In the genomic region with DNA sequence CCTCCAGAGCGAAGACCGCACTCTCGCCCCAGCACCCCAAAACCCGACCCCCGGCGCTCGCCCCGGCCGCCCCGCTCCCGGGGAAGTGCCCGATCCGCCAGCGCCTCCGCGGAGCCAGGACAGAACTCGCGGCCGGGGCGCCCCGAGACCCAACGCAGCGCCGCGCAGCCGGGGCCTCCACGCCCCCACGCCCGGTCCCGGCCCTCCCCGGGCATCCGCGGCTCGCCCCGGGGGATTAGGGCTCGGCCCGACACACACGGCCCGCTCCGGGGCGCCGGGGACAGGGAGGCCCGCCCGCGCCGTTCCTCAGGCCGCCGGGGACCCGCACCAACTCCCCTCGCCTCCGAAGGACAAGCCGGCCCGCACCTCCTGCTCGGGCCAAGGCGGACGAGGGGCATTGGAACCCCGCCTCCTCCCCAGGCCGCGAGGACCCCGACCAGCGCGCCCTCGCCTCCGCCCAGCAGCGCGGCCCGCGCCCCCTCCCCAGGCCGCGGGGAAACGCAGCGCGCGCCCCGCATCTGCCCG, we compare ENCODE assay signal across 7 cellular contexts. TPM values are rescaled to one million over a fixed set of nuclear protein-coding genes. Genes with fewer than 3 reads are reported as not detected.
DNase-seq lines count a peak whose midpoint lies in the region; ATAC-seq, FAIRE-seq and TF ChIP-seq lines count a peak whose summit lies in the region.

No MANE protein-coding gene starts in this region.

- H3K27ac Mint-ChIP-seq in MCF 10A (ENCODE audit: low read depth, unreplicated experiment), result peak overlapping the region; percentile 93
- H3K27ac Mint-ChIP-seq in stimulated activated effector memory CD8-positive, alpha-beta T cell treated with anti-CD3 and anti-CD28 coated beads, Interleukin-12 subunit alpha, Interleukin-12 subunit beta, amount 100 ng/mL, for 72 hours, result peak overlapping the region; percentile 99

- ATAC-seq in stimulated activated effector memory CD8-positive, alpha-beta T cell treated with anti-CD3 and anti-CD28 coated beads, Interleukin-12 subunit alpha, Interleukin-12 subunit beta, amount 100 ng/mL, for 72 hours, result peak; percentile 29

- H3K9me2 ChIP-seq in OCI-LY1 (ENCODE audit: low read depth, low read length), result no peaks in the 10 kb centered on the region

- peak overlapping the region; percentile 71 for H3K9ac ChIP-seq in OCI-LY1 (ENCODE audit: low read length)
- peak overlapping the region; percentile 78 to 82 for H3K9ac ChIP-seq in kidney (ENCODE audit: low read length in 2 of 2)

- H3K27me3 ChIP-seq in OCI-LY1 (ENCODE audit: insufficient read depth, low read length), result peaks cover 3% of the 10 kb centered on the region; the same call in 1 of the 2 replicates

- peak; percentile 31 for DNase-seq in GM20000 (ENCODE audit: low spot score)
- DNase-seq in MCF 10A (ENCODE audit: unreplicated experiment), result no peak
- peak; percentile 84 for DNase-seq in kidney
- DNase-seq in stimulated activated effector memory CD8-positive, alpha-beta T cell treated with anti-CD3 and anti-CD28 coated beads, Interleukin-12 subunit alpha, Interleukin-12 subunit beta, amount 100 ng/mL, for 72 hours (ENCODE audit: low spot score in 2 of 2), result peak in 1 of 2 donors; percentile 80
- DNase-seq in cerebellar cortex (ENCODE audit: low spot score), result no peak
- DNase-seq in GM19239 (ENCODE audit: insufficient read length, low spot score), result no peak

- TF ChIP-seq CTCF in GM20000 (IDR thresholded peaks at IDR 0.05; ENCODE audit: extremely low read depth, missing control alignments) (no peak), OCI-LY1 (IDR thresholded peaks at IDR 0.05; ENCODE audit: low read length) (no peak), MCF 10A (IDR thresholded peaks at IDR 0.05; ENCODE audit: unreplicated experiment) (no peak), kidney (IDR thresholded peaks at IDR 0.05; ENCODE audit: borderline replicate concordance, extremely low read depth, insufficient read depth) (no peak)

- peak overlapping the region; percentile 80 for H3K4me2 ChIP-seq in OCI-LY1 (ENCODE audit: low read length)

- no peaks in the 10 kb centered on the region for H4K20me1 ChIP-seq in OCI-LY1 (ENCODE audit: insufficient read depth, low read length)

- H3K4me1 ChIP-seq in OCI-LY1 (ENCODE audit: insufficient read depth, low read length, severe bottlenecking), result peaks cover 54% of the 10 kb centered on the region
- peaks cover 0 to 6% of the 10 kb centered on the region in 2 donors for H3K4me1 ChIP-seq in kidney (ENCODE audit: control insufficient read depth in 1 of 2, insufficient read depth in 1 of 2, low read depth in 1 of 2, low read length in 2 of 2)

- CTCF ChIA-PET in MCF 10A (lab: Yijun Ruan, JAX), result interaction anchor here (0.6 kb wide), 2 partner anchors 149 to 153 kb away, joined by 3 read pairs; no protein-coding TSS in a partner anchor

- no peaks in the 10 kb centered on the region for H3F3A ChIP-seq in OCI-LY1 (ENCODE audit: insufficient read depth, low read length)

- POLR2A ChIA-PET in MCF 10A (lab: Yijun Ruan, JAX), result interaction anchor here (0.5 to 4.8 kb wide), 13 partner anchors 9 to 546 kb away, joined by 3 to 53 read pairs (median 4); partner anchors contain the start of genes C9orf78, GPR107 and USP20

- no TSS peak for BruUV-seq in MCF 10A (replicated peaks; lab: Mats Ljungman, UMichigan)

- FAIRE-seq in kidney (lab: Jason Lieb, UNC) (no peak), GM19239 (lab: Jason Lieb, UNC) (no peak)

- no peaks in the 10 kb centered on the region for H3K79me2 ChIP-seq in OCI-LY1 (ENCODE audit: insufficient read depth, low read length)

- H3K9me3 Mint-ChIP-seq in MCF 10A (ENCODE audit: unreplicated experiment), result no peaks in the 10 kb centered on the region
- no peaks in the 10 kb centered on the region for H3K9me3 Mint-ChIP-seq in stimulated activated effector memory CD8-positive, alpha-beta T cell treated with anti-CD3 and anti-CD28 coated beads, Interleukin-12 subunit alpha, Interleukin-12 subunit beta, amount 100 ng/mL, for 72 hours

- peak overlapping the region; percentile 88 for H3K4me3 ChIP-seq in OCI-LY1 (ENCODE audit: low read depth, low read length, poor library complexity, severe bottlenecking)
- H3K4me3 ChIP-seq in kidney (ENCODE audit: low read length in 2 of 2), result peak overlapping the region; percentile 82 to 84

- H3K4me3 Mint-ChIP-seq in MCF 10A (ENCODE audit: unreplicated experiment), result peak overlapping the region; percentile 99
- H3K4me3 Mint-ChIP-seq in stimulated activated effector memory CD8-positive, alpha-beta T cell treated with anti-CD3 and anti-CD28 coated beads, Interleukin-12 subunit alpha, Interleukin-12 subunit beta, amount 100 ng/mL, for 72 hours, result peak overlapping the region; percentile 99

- intact Hi-C loops in MCF 10A (cut with micrococcal nuclease) (loop anchor here (1.0 to 5.0 kb wide), 3 partner anchors 75 to 157 kb away; no protein-coding TSS in a partner anchor), kidney (cut with DNase I) (no loop called here)

- H3K27me3 Mint-ChIP-seq in MCF 10A (ENCODE audit: insufficient read depth, unreplicated experiment), result no peaks in the 10 kb centered on the region

- H3K27ac ChIP-seq in OCI-LY1 (ENCODE audit: low read depth, low read length, poor library complexity, severe bottlenecking), result no peak overlapping the region
- peak overlapping the region; percentile 76 to 89 for H3K27ac ChIP-seq in kidney (ENCODE audit: low read depth in 2 of 2, low read length in 2 of 2)

- no peaks in the 10 kb centered on the region for H3K36me3 Mint-ChIP-seq in MCF 10A (ENCODE audit: insufficient read depth, unreplicated experiment)
- H3K36me3 Mint-ChIP-seq in stimulated activated effector memory CD8-positive, alpha-beta T cell treated with anti-CD3 and anti-CD28 coated beads, Interleukin-12 subunit alpha, Interleukin-12 subunit beta, amount 100 ng/mL, for 72 hours, result peaks cover 56% of the 10 kb centered on the region

- H3K4me1 Mint-ChIP-seq in MCF 10A (ENCODE audit: insufficient read depth, unreplicated experiment), result peaks cover 8% of the 10 kb centered on the region
- peaks cover 30% of the 10 kb centered on the region for H3K4me1 Mint-ChIP-seq in stimulated activated effector memory CD8-positive, alpha-beta T cell treated with anti-CD3 and anti-CD28 coated beads, Interleukin-12 subunit alpha, Interleukin-12 subunit beta, amount 100 ng/mL, for 72 hours

- H2AFZ ChIP-seq in OCI-LY1 (ENCODE audit: low read length), result no peak overlapping the region

- H3K36me3 ChIP-seq in OCI-LY1 (ENCODE audit: insufficient read depth, low read length) (no peaks in the 10 kb centered on the region), kidney (ENCODE audit: control insufficient read depth in 1 of 2, insufficient read depth in 2 of 2, low read length in 2 of 2) (no peaks in the 10 kb centered on the region)

- H3K9me3 ChIP-seq in OCI-LY1 (ENCODE audit: low read length), result no peaks in the 10 kb centered on the region
- H3K9me3 ChIP-seq in kidney (ENCODE audit: control insufficient read depth in 1 of 2, low read length in 2 of 2), result no peaks in the 10 kb centered on the region

RNA-seq across cellular contexts. Expression of gene FNBP1, which starts 0.5 kb away (rescaled TPM):
- total RNA-seq in MCF 10A (2022) (24.4 and 26.6 TPM in 2 replicates), kidney (51.7 TPM)
- polyA plus RNA-seq in kidney (ENCODE audit: insufficient read depth, low read depth, low replicate concordance), result 9.7 TPM

RNA-seq across cellular contexts. Expression of gene GPR107, which starts 11.2 kb away (rescaled TPM):
- total RNA-seq in MCF 10A (2022), result 32.9 and 41.8 TPM in 2 replicates
- 45.6 TPM for total RNA-seq in kidney
- 18.0 TPM for polyA plus RNA-seq in kidney (ENCODE audit: insufficient read depth, low read depth, low replicate concordance)

Comparison
In these comparisons a context has a peak if more than half of its experiments do, and no peak if none do; other contexts are left out.
1. DNase-seq: peak in GM20000 (single experiment) and kidney (single experiment); none in MCF 10A (single experiment), cerebellar cortex (single experiment) and GM19239 (single experiment).